ENCODE assay signal across 7 cellular contexts in genomic region chr16:56931769-56932587, GRCh38.
DNase-seq lines count a peak whose midpoint lies in the region; ATAC-seq, FAIRE-seq and TF ChIP-seq lines count a peak whose summit lies in the region.

HERPUD1 (plus strand) TSS chr16:56932142; CDS start chr16:56932245, 103 bp downstream.

- peak; percentile 89 for ATAC-seq in HG02981 (IDR thresholded peaks at IDR 0.05; ENCODE audit: unreplicated experiment)

- peak within 1 kb of the TSS; percentile 99 for H3K4me3 ChIP-seq in astrocyte of the cerebellum (ENCODE audit: low read depth, low read length)

- FAIRE-seq in GM18507 (lab: Jason Lieb, UNC) = peak; percentile 95

- TF ChIP-seq CTCF in astrocyte of the cerebellum (IDR thresholded peaks at IDR 0.05; ENCODE audit: low read depth, low read length, missing control alignments) = peak; percentile 6

- DNase-seq in GM18507 (ENCODE audit: extremely low spot score, insufficient read length, low read depth) (peak; percentile 98), NCI-H2029 treated with DMSO at 0.1 percent for 48 hours (lab: John Stamatoyannopoulos, UW) (peak; percentile 32), T-helper 9 cell (peak; percentile 98), astrocyte of the cerebellum (ENCODE audit: low read depth) (peak; percentile 89), hepatic stellate cell (ENCODE audit: low spot score) (peak; percentile 99), retina (peak; percentile 98)

- in situ Hi-C loops in astrocyte of the cerebellum (cut with HindIII; ENCODE audit: low sequenced_read_pairs) = loop anchor here (5.0 kb wide), 1 partner anchor 65 kb away; the partner anchor contains the start of gene SLC12A3

Comparison
In these comparisons a context has a peak if more than half of its experiments do, and no peak if none do; other contexts are left out.
1. Peak in every context shown above with its lines: DNase-seq, ATAC-seq and H3K4me3 ChIP-seq.
2. DNase-seq: peak in every context shown above with its lines; median percentile 99 in hepatic stellate cell; 98 in GM18507; 98 in T-helper 9 cell; 98 in retina; 89 in astrocyte of the cerebellum; 32 in NCI-H2029 treated with DMSO at 0.1 percent for 48 hours.